ENCODE assay signal across 8 cellular contexts in genomic region chr1:149899460-149900284, GRCh38. TPM values are rescaled to one million over a fixed set of nuclear protein-coding genes. Genes with fewer than 3 reads are reported as not detected.
A peak's percentile ranks its signal among the peaks of the same experiment; 100 is the strongest.
DNase-seq lines count a peak whose midpoint lies in the region; ATAC-seq lines count a peak whose summit lies in the region.

A gene with protein sequence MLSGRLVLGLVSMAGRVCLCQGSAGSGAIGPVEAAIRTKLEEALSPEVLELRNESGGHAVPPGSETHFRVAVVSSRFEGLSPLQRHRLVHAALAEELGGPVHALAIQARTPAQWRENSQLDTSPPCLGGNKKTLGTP (plus strand): TSS chr1:149899568. CDS start chr1:149900060, 492 bp downstream.

- H3K9me3 ChIP-seq in CD4-positive, CD25-positive, alpha-beta regulatory T cell (ENCODE audit: control insufficient read depth in 2 of 2, low read length in 2 of 2) = no peaks in the 10 kb centered on the region

- H3K27me3 Mint-ChIP-seq in CD4-positive, CD25-positive, alpha-beta regulatory T cell = no peaks in the 10 kb centered on the region

- no peaks in the 10 kb centered on the region for H3K36me3 ChIP-seq in CD4-positive, CD25-positive, alpha-beta regulatory T cell (ENCODE audit: control insufficient read depth, insufficient read depth, low read length)

- no peaks in the 10 kb centered on the region for H3K27me3 ChIP-seq in CD4-positive, CD25-positive, alpha-beta regulatory T cell (ENCODE audit: control insufficient read depth, insufficient read depth, low read length)

- H3K9me3 Mint-ChIP-seq in CD4-positive, CD25-positive, alpha-beta regulatory T cell = peaks cover 0 to 4% (median 2%) of the 10 kb centered on the region in 7 donors

- peaks cover 7 to 28% (median 15%) of the 10 kb centered on the region in 4 donors for H3K4me1 Mint-ChIP-seq in CD4-positive, CD25-positive, alpha-beta regulatory T cell

- peak within 1 kb of the TSS; percentile 82 for H3K4me3 ChIP-seq in CD4-positive, CD25-positive, alpha-beta regulatory T cell (ENCODE audit: low read depth, low read length)

- H3K36me3 Mint-ChIP-seq in CD4-positive, CD25-positive, alpha-beta regulatory T cell = peaks cover 4% of the 10 kb centered on the region

- H3K27ac Mint-ChIP-seq in CD4-positive, CD25-positive, alpha-beta regulatory T cell = peak within 1 kb of the TSS; percentile 89 to 96 (median 95)

- peak within 1 kb of the TSS; percentile 82 for H3K27ac ChIP-seq in CD4-positive, CD25-positive, alpha-beta regulatory T cell (ENCODE audit: insufficient read depth, low read length, poor library complexity, severe bottlenecking)

- DNase-seq in CD4-positive, CD25-positive, alpha-beta regulatory T cell = peak; percentile 74 to 89 (median 78)
- DNase-seq in HT-29 (ENCODE audit: low spot score) (peak; percentile 90), NOMO-1 treated with dmso at 0.1 percent for 144 hours (lab: John Stamatoyannopoulos, UW; ENCODE audit: unreplicated experiment) (peak; percentile 80), mesenteric fat pad (ENCODE audit: low spot score) (peak; percentile 96)
- peak; percentile 81 for DNase-seq in activated CD8-positive, alpha-beta memory T cell treated with anti-CD3 and anti-CD28 coated beads, Interleukin-2, amount 50 U/mL, for 4 hours
- DNase-seq in stimulated activated CD8-positive, alpha-beta memory T cell treated with anti-CD3 and anti-CD28 coated beads, Interleukin-15, amount 100 ng/mL, for 24 hours (ENCODE audit: low read depth) = peak; percentile 54

- H3K4me3 Mint-ChIP-seq in CD4-positive, CD25-positive, alpha-beta regulatory T cell = peak within 1 kb of the TSS; percentile 91 to 94 (median 93)

- in situ Hi-C loops in endometrial microvascular endothelial cells (cut with HindIII; ENCODE audit: inconsistent ontology term, low pct_unique_long_range_greater_than_20kb, low sequenced_read_pairs) = no loop called here

- peak; percentile 96 to 97 for ATAC-seq in CD4-positive, CD25-positive, alpha-beta regulatory T cell (ENCODE audit: low read depth in 2 of 2)
- peak; percentile 91 for ATAC-seq in GM19467 (IDR thresholded peaks at IDR 0.05; ENCODE audit: unreplicated experiment)

- peaks cover 12% of the 10 kb centered on the region for H3K4me1 ChIP-seq in CD4-positive, CD25-positive, alpha-beta regulatory T cell (ENCODE audit: control insufficient read depth, insufficient read depth, low read length, poor library complexity, severe bottlenecking)

RNA-seq across cellular contexts. Expression of the gene that starts here (rescaled TPM):
- total RNA-seq in CD4-positive, CD25-positive, alpha-beta regulatory T cell = 6.2 TPM
- polyA plus RNA-seq in CD4-positive, CD25-positive, alpha-beta regulatory T cell = 10 to 100 TPM; 37.9 to 47.8 (median 39.5) TPM
- total RNA-seq in HT-29 (2014; rRNA removed; shearing (Covaris generic)) = 17.8 and 20.4 TPM in 2 replicates
- 11.0 TPM for total RNA-seq in endometrial microvascular endothelial cells (ENCODE audit: inconsistent ontology term)
- total RNA-seq in mesenteric fat pad = 16.1 TPM

Comparison
In these comparisons a context has a peak if more than half of its experiments do, and no peak if none do; other contexts are left out.
1. Peak in every context shown above with its lines: DNase-seq, ATAC-seq, H3K4me3 ChIP-seq and H3K27ac ChIP-seq.